In the genomic region with DNA sequence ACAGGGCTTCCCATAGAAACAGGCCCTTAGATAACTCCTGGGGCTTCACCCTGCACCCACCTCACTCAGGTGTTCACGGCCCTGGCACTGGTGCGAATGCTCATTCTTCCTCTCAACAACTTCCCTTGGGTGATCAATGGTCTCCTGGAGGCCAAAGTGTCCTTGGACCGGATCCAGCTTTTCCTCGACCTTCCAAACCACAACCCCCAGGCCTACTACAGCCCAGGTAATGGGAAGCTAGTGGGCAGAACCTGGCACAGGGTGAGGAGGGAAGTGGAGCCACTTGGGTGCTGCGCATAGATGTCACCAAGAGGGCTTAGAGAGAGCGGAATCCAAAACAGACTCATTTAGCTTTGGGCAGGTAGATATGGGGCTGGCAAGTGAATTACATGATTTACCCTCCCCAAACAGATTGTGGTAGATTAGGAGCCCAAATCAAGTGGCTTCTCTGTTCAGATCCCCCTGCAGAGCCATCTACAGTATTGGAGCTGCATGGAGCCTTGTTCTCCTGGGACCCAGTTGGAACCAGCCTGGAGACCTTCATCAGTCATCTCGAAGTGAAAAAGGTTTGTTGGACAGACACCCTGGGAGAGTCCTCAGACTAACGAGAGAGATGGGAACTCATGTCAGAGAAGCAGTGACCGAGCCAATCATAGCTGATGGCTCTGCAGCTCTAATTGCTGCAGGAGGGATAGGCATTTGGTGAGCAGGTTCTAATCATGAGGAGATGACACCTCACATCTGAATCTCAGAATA, we compare ENCODE assay signal across 19 cellular contexts. TPM values are rescaled to one million over a fixed set of nuclear protein-coding genes. Genes with fewer than 3 reads are reported as not detected.
A peak's percentile ranks its signal among the peaks of the same experiment; 100 is the strongest.
DNase-seq lines count a peak whose midpoint lies in the region; ATAC-seq, FAIRE-seq and TF ChIP-seq lines count a peak whose summit lies in the region.
"Had no signal": no experiment of that assay in that cellular context is flagged by ENCODE, and none has a peak within 500 bp of the region (broad histone marks: within the 10 kb centered on the region; RNA-seq: fewer than 3 reads in every experiment).

No MANE protein-coding gene starts in this region.

- no peaks in the 10 kb centered on the region for H3K9me3 ChIP-seq in adipocyte (ENCODE audit: control insufficient read depth, low read length)
- H3K9me3 ChIP-seq in sigmoid colon = no peaks in the 10 kb centered on the region
- H3K9me3 ChIP-seq: MG63, psoas muscle had no signal

- no peak for TF ChIP-seq EP300 in sigmoid colon (IDR thresholded peaks at IDR 0.05)

- TF ChIP-seq POLR2A in GM12891 (IDR thresholded peaks at IDR 0.05; ENCODE audit: low read depth, low read length) = 0 out of 2 replicates have a peak, but pooled peaks have one; percentile 22
- TF ChIP-seq POLR2A in sigmoid colon (IDR thresholded peaks at IDR 0.05) = no peak

- H3K4me3 ChIP-seq in adipocyte (ENCODE audit: low read length) = peak overlapping the region; percentile 8
- no peak overlapping the region for H3K4me3 ChIP-seq in fibroblast of the aortic adventitia (ENCODE audit: low read depth, low read length)
- no peak overlapping the region for H3K4me3 ChIP-seq in sigmoid colon
- H3K4me3 ChIP-seq: MG63, psoas muscle had no signal

- FAIRE-seq in GM12891 (lab: Jason Lieb, UNC) (no peak), RCC 7860 (lab: Jason Lieb, UNC) (no peak)
- FAIRE-seq: GM18507, islet of Langerhans, urothelium cell line had no signal

- intact Hi-C loops in sigmoid colon (cut with DNase I) = no loop called here

- no peaks in the 10 kb centered on the region for H3K27me3 ChIP-seq in adipocyte (replicated peaks; ENCODE audit: control insufficient read depth, insufficient read depth, low read length)
- H3K27me3 ChIP-seq in sigmoid colon = no peaks in the 10 kb centered on the region
- H3K27me3 ChIP-seq: MG63 had no signal

- WGBS in sigmoid colon, 2 donors = 93% methylated on average over 9 of the region's 9 CpGs

- H3K36me3 ChIP-seq in adipocyte (ENCODE audit: control insufficient read depth, insufficient read depth, low read length, severe bottlenecking) (peaks cover 47% of the 10 kb centered on the region), sigmoid colon (peaks cover 6 to 63% (median 10%) of the 10 kb centered on the region in 4 donors)
- H3K36me3 ChIP-seq: MG63 had no signal

- H3K27ac ChIP-seq in sigmoid colon = peak overlapping the region; percentile 50 to 77 (median 70)
- H3K27ac ChIP-seq: psoas muscle had no signal

- no peak overlapping the region for H3K9ac ChIP-seq in adipocyte (ENCODE audit: low read length)

- no peak for ATAC-seq in GM21529 (IDR thresholded peaks at IDR 0.05; ENCODE audit: unreplicated experiment)

- TF ChIP-seq CTCF in fibroblast of the aortic adventitia (IDR thresholded peaks at IDR 0.05; ENCODE audit: insufficient read depth, low read length) (no peak), sigmoid colon (IDR thresholded peaks at IDR 0.05) (no peak)

- H3K4me1 ChIP-seq in adipocyte (ENCODE audit: control insufficient read depth, insufficient read depth, low read length) (peaks cover 24% of the 10 kb centered on the region), sigmoid colon (peaks cover 0 to 25% (median 23%) of the 10 kb centered on the region in 4 donors)
- H3K4me1 ChIP-seq: psoas muscle had no signal

- no peak for DNase-seq in GM12891 (ENCODE audit: insufficient read length, low spot score)
- DNase-seq in adipocyte (ENCODE audit: low read depth) = no peak
- DNase-seq in fibroblast of the aortic adventitia (ENCODE audit: low read depth) = peak; percentile 4
- no peak for DNase-seq in sigmoid colon
- DNase-seq in NCI-H748 treated with DMSO at 0.1 percent for 48 hours (lab: John Stamatoyannopoulos, UW) = no peak
- no peak for DNase-seq in NCI-H510A treated with DMSO at 0.1 percent for 48 hours (lab: John Stamatoyannopoulos, UW)
- DNase-seq in RCC 7860 (ENCODE audit: low spot score) = no peak
- DNase-seq: activated CD4-positive, alpha-beta T cell treated with anti-CD3 and anti-CD28 coated beads, Interleukin-2, amount 10 ng/mL, durations not matched to agents 24 days and 14 days; AML-193; NCI-H2029 treated with DMSO at 0.1 percent for 48 hours; psoas muscle; SHP77 treated with DMSO at 0.1 percent for 48 hours; stimulated activated CD4-positive, alpha-beta T cell treated with anti-CD3 and anti-CD28 coated beads, Interleukin-1b, Interleukin-23, amount 100 ng/mL, for 48 hours; stimulated activated CD8-positive, alpha-beta memory T cell treated with anti-CD3 and anti-CD28 coated beads, Interleukin-4, amount 100 ng/mL, for 48 hours had no signal

TF ChIP-seq in GM12891, 5 proteins besides CTCF, POLR2A, EP300 and RAD21:
- TF ChIP-seq PAX5 (IDR thresholded peaks at IDR 0.05; ENCODE audit: insufficient read depth, low read length, severe bottlenecking) (no peak), POU2F2 (IDR thresholded peaks at IDR 0.05; ENCODE audit: low read depth, low read length) (no peak), TAF1 (IDR thresholded peaks at IDR 0.05; ENCODE audit: low read depth, low read length) (no peak), SPI1 (IDR thresholded peaks at IDR 0.05; ENCODE audit: low read depth, low read length) (no peak), POLR2AphosphoS5 (IDR thresholded peaks at IDR 0.05; ENCODE audit: low read depth, low read length) (no peak)

RNA-seq across cellular contexts. Expression of gene ABCC10, which starts 8.5 kb away (rescaled TPM):
- polyA plus RNA-seq in GM12891 (2012; ENCODE audit: low read depth, missing spikeins) = 16.5 TPM
- total RNA-seq in fibroblast of the aortic adventitia (ENCODE audit: low replicate concordance) (12.0 and 25.8 TPM in 2 replicates), sigmoid colon (10 to 100 TPM; 11.5 to 24.9 (median 12.3) TPM)
- polyA plus RNA-seq in sigmoid colon = 10 to 100 TPM in 1 of 3 donors, 1 to 10 TPM in 2; 2.4 to 25.0 (median 5.1) TPM

RNA-seq across cellular contexts. Expression of gene DLK2, which starts 19.5 kb away (rescaled TPM):
- polyA plus RNA-seq in GM12891 (2012; ENCODE audit: low read depth, missing spikeins) = 0.83 TPM
- total RNA-seq in fibroblast of the aortic adventitia (ENCODE audit: low replicate concordance) = 0.36 and 0.98 TPM in 2 replicates
- total RNA-seq in sigmoid colon = not detected
- under 1 TPM in 1 of 3 donors, not detected in 2; 0.64 TPM for polyA plus RNA-seq in sigmoid colon

RNA-seq across cellular contexts. Expression of gene TJAP1, which starts 41.5 kb away (rescaled TPM):
- polyA plus RNA-seq in GM12891 (2012; ENCODE audit: low read depth, missing spikeins) = 12.6 TPM
- total RNA-seq in fibroblast of the aortic adventitia (ENCODE audit: low replicate concordance) (14.2 and 24.4 TPM in 2 replicates), sigmoid colon (10 to 100 TPM; 14.8 to 27.1 (median 23.6) TPM)
- 10 to 100 TPM in 1 of 3 donors, 1 to 10 TPM in 2; 3.0 to 20.0 (median 9.0) TPM for polyA plus RNA-seq in sigmoid colon
